In the genomic region with DNA sequence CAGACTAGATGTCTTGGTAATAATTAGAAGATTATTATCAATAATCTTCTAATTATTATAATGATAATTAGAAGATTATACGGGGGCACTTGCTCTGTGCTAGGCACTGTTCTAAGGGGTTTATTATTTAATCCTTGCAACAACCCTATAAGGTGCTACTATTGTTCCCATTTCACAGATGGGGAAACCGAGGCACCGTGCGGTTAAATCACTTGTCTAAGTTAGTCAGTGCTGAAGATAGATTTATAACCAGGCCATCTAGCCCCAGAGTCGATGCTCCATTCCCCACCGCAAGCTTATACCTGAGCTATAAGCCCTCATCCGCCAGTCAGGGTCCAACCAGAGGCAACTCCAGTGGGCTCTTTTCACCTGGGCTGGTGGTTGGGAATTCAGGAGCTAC, we compare ENCODE assay signal across 17 cellular contexts. TPM values are rescaled to one million over a fixed set of nuclear protein-coding genes. Genes with fewer than 3 reads are reported as not detected.
A peak's percentile ranks its signal among the peaks of the same experiment; 100 is the strongest.
DNase-seq lines count a peak whose midpoint lies in the region; ATAC-seq and TF ChIP-seq lines count a peak whose summit lies in the region.
"Had no signal": no experiment of that assay in that cellular context is flagged by ENCODE, and none has a peak within 500 bp of the region (broad histone marks: within the 10 kb centered on the region; RNA-seq: fewer than 3 reads in every experiment).

No MANE protein-coding gene starts in this region.

- intact Hi-C loops in HCT116 (cut with micrococcal nuclease) = no loop called here
- intact Hi-C loops in PC-9 (cut with micrococcal nuclease; ENCODE audit: unreplicated experiment) = no loop called here
- intact Hi-C loops in dorsolateral prefrontal cortex (cut with DNase I) = no loop called here
- intact Hi-C loops in Right ventricle myocardium inferior (cut with DNase I) = no loop called here

- ATAC-seq in HCT116 (no peak), GM18861 (IDR thresholded peaks at IDR 0.05; ENCODE audit: unreplicated experiment) (no peak), Right ventricle myocardium inferior (no peak)
- ATAC-seq: A549; CD8-positive, alpha-beta T cell; GM12878; GM23338 had no signal

- H2AFZ ChIP-seq in HCT116 (ENCODE audit: low read depth, low read length, poor library complexity, severe bottlenecking) = no peak overlapping the region
- peak overlapping the region; percentile 79; the same call in 1 of the 2 replicates for H2AFZ ChIP-seq in PC-9
- H2AFZ ChIP-seq in parathyroid adenoma = no peak overlapping the region
- H2AFZ ChIP-seq: GM23338 had no signal

- BruUV-seq in HCT116 (replicated peaks; lab: Mats Ljungman, UMichigan) = no TSS peak
- no TSS peak for BruUV-seq in PC-9 (replicated peaks; lab: Mats Ljungman, UMichigan)

- H3F3A ChIP-seq in PC-9 (ENCODE audit: insufficient read depth, low read depth) = peaks cover 39% of the 10 kb centered on the region

- no peaks in the 10 kb centered on the region for H3K9me3 ChIP-seq in HCT116 (ENCODE audit: control insufficient read depth in 1 of 2, insufficient read depth in 1 of 2, low read depth in 1 of 2, low read length in 2 of 2)
- no peaks in the 10 kb centered on the region for H3K9me3 ChIP-seq in PC-9 (ENCODE audit: insufficient read depth, low read depth)
- H3K9me3 ChIP-seq in parathyroid adenoma (ENCODE audit: control insufficient read depth, low read length) = no peaks in the 10 kb centered on the region
- H3K9me3 ChIP-seq: A549, BE2C had no signal

- H3K4me1 ChIP-seq in HCT116 (ENCODE audit: control insufficient read depth in 1 of 2, insufficient read depth in 2 of 2, low read length in 2 of 2) (peaks cover 37 to 70% of the 10 kb centered on the region in 2 experiments), PC-9 (replicated peaks; ENCODE audit: insufficient read depth) (peaks cover 45% of the 10 kb centered on the region), parathyroid adenoma (peaks cover 11% of the 10 kb centered on the region)
- H3K4me1 ChIP-seq: BE2C had no signal

- H3K27ac ChIP-seq in HCT116 (ENCODE audit: low read depth, low read length) (peak overlapping the region; percentile 28; the same call in 1 of the 2 replicates), PC-9 (0 out of 2 replicates have a peak overlapping the region, but pooled peaks have one; percentile 26), dorsolateral prefrontal cortex (peak overlapping the region in 51 of 59 donors; percentile 27 to 99 (median 92)), parathyroid adenoma (no peak overlapping the region)

- H4K20me1 ChIP-seq in HCT116 (ENCODE audit: insufficient read depth) = no peaks in the 10 kb centered on the region
- no peaks in the 10 kb centered on the region for H4K20me1 ChIP-seq in PC-9 (ENCODE audit: insufficient read depth)

- no peak for TF ChIP-seq POLR2A in HCT116 (IDR thresholded peaks at IDR 0.05; ENCODE audit: borderline replicate concordance, extremely low read depth, insufficient read depth, insufficient read length)

- H3K9ac ChIP-seq in HCT116 (ENCODE audit: low read length) (peak overlapping the region; percentile 76), parathyroid adenoma (no peak overlapping the region)

- H3K79me2 ChIP-seq in HCT116 (ENCODE audit: insufficient read depth, low read length) (peaks cover 15% of the 10 kb centered on the region; the same call in 1 of the 2 replicates), PC-9 (ENCODE audit: low read depth) (peaks cover 26% of the 10 kb centered on the region), parathyroid adenoma (no peaks in the 10 kb centered on the region)

- H3K27me3 ChIP-seq in HCT116 (ENCODE audit: insufficient read depth, low read length) (no peaks in the 10 kb centered on the region), PC-9 (ENCODE audit: insufficient read depth, low read depth) (no peaks in the 10 kb centered on the region), dorsolateral prefrontal cortex (peaks cover 0 to 58% (median 22%) of the 10 kb centered on the region in 45 donors), parathyroid adenoma (ENCODE audit: control insufficient read depth, insufficient read depth, low read length) (no peaks in the 10 kb centered on the region)

- no peak for TF ChIP-seq CTCF in HCT116 (IDR thresholded peaks at IDR 0.05 in 2 of 3, conservative IDR thresholded peaks at IDR 0.05 in 1 of 3; ENCODE audit: borderline replicate concordance in 1 of 3, insufficient read depth in 1 of 3, low read depth in 2 of 3, low read length in 2 of 3)
- no peak for TF ChIP-seq CTCF in PC-9 (conservative IDR thresholded peaks at IDR 0.05)
- TF ChIP-seq CTCF in dorsolateral prefrontal cortex (IDR thresholded peaks at IDR 0.05 in 54 of 56, conservative IDR thresholded peaks at IDR 0.05 in 2 of 56; ENCODE audit: low read depth in 1 of 56, partially characterized antibody in 56 of 56) = no peak
- no peak for TF ChIP-seq CTCF in parathyroid adenoma (IDR thresholded peaks at IDR 0.05)

- TF ChIP-seq RAD21 in HCT116 (IDR thresholded peaks at IDR 0.05; ENCODE audit: low read depth) = no peak

- no peaks in the 10 kb centered on the region for H3K9me2 ChIP-seq in HCT116 (ENCODE audit: insufficient read depth)
- no peaks in the 10 kb centered on the region for H3K9me2 ChIP-seq in PC-9 (ENCODE audit: insufficient read depth)

- DNase-seq in HCT116 (ENCODE audit: low read depth, low spot score) (no peak), PC-9 (no peak), dorsolateral prefrontal cortex (no peak), hippocampal formation (lab: John Stamatoyannopoulos, UW) (no peak), Right ventricle myocardium inferior (ENCODE audit: missing footprints) (no peak)
- DNase-seq: BE2C; CD8-positive, alpha-beta T cell; COR-L47; KBM-7 had no signal

- H3K4me2 ChIP-seq in HCT116 (ENCODE audit: low read length) (peak overlapping the region; percentile 92), PC-9 (peak overlapping the region; percentile 82), parathyroid adenoma (ENCODE audit: low read length) (peak overlapping the region; percentile 96)

- RAD21 ChIA-PET in HCT116 (lab: Charles Lee; ENCODE audit: low non-redundant PET in 1 of 2, low total read pairs in 2 of 2, uncharacterized antibody in 2 of 2, unreplicated experiment in 2 of 2) = no interaction called here

- H3K4me3 ChIP-seq in HCT116 (replicated peaks in 1 of 2; ENCODE audit: low read depth in 1 of 2, low read length in 2 of 2) = peak overlapping the region; percentile 61 to 85
- H3K4me3 ChIP-seq in PC-9 = peak overlapping the region; percentile 96
- peak overlapping the region in 10 of 59 donors; percentile 62 to 83 (median 68) for H3K4me3 ChIP-seq in dorsolateral prefrontal cortex
- H3K4me3 ChIP-seq in parathyroid adenoma (ENCODE audit: low read depth, low read length) = peak overlapping the region; percentile 77
- H3K4me3 ChIP-seq: A549, GM12878 had no signal

- CTCF ChIA-PET in HCT116 (lab: Charles Lee) = interaction anchor here (0.6 to 1.3 kb wide), 3 partner anchors 30 to 31 kb away, joined by 3 to 5 read pairs (median 5); no protein-coding TSS in a partner anchor
- CTCF ChIA-PET in PC-9 (lab: Charles Lee) = no interaction called here

- POLR2A ChIA-PET in HCT116 (lab: Charles Lee) (interaction anchor here (0.6 kb wide), 1 partner anchor 18 kb away, joined by 8 read pairs; no protein-coding TSS in a partner anchor), PC-9 (lab: Charles Lee; ENCODE audit: unreplicated experiment) (no interaction called here)

- no peaks in the 10 kb centered on the region for H3K36me3 ChIP-seq in HCT116 (ENCODE audit: control insufficient read depth in 1 of 2, insufficient read depth in 2 of 2, low read length in 2 of 2)
- H3K36me3 ChIP-seq in PC-9 (ENCODE audit: low read depth) = no peaks in the 10 kb centered on the region
- H3K36me3 ChIP-seq in parathyroid adenoma (ENCODE audit: control insufficient read depth, insufficient read depth, low read length) = no peaks in the 10 kb centered on the region
- H3K36me3 ChIP-seq: BE2C had no signal

TF ChIP-seq in HCT116, 20 proteins besides CTCF, POLR2A, EP300 and RAD21 (continues in another document):
- TF ChIP-seq TCF7L2 (IDR thresholded peaks at IDR 0.05; ENCODE audit: borderline replicate concordance, extremely low read depth, insufficient read depth, insufficient read length) = no peak
- no peak for TF ChIP-seq ELF1 (IDR thresholded peaks at IDR 0.05; ENCODE audit: borderline replicate concordance, low read depth)
- TF ChIP-seq CEBPB (IDR thresholded peaks at IDR 0.05; ENCODE audit: low read depth) = no peak
- TF ChIP-seq ZFX (IDR thresholded peaks at IDR 0.05) = no peak
- no peak for TF ChIP-seq CBX3 (IDR thresholded peaks at IDR 0.05; ENCODE audit: low read depth)
- TF ChIP-seq, protein P1, sequence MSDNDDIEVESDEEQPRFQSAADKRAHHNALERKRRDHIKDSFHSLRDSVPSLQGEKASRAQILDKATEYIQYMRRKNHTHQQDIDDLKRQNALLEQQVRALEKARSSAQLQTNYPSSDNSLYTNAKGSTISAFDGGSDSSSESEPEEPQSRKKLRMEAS (IDR thresholded peaks at IDR 0.05) = no peak

RNA-seq across cellular contexts. Expression of a gene that starts 2.0 kb away (rescaled TPM):
- 4.7 TPM for total RNA-seq in HCT116 (2021; ENCODE audit: unreplicated experiment)
- 5.5 and 6.0 TPM in 2 replicates for polyA plus RNA-seq in HCT116 (2012)
- total RNA-seq in PC-9 (2021) = 3.8 and 5.4 TPM in 2 replicates
- total RNA-seq in dorsolateral prefrontal cortex = 10 to 100 TPM in 2 of 120 experiments, 1 to 10 TPM in 106, under 1 TPM in 12; 0.15 to 17.0 (median 2.5) TPM
- not detected for total RNA-seq in Right ventricle myocardium inferior
- total RNA-seq: CD8-positive, alpha-beta T cell; G401; GM12878 had no signal
- polyA plus RNA-seq: AG04450, CD14-positive monocyte, GM12878 had no signal

RNA-seq across cellular contexts. Expression of a gene that starts 43.4 kb away (rescaled TPM):
- 90.1 TPM for total RNA-seq in HCT116 (2021; ENCODE audit: unreplicated experiment)
- polyA plus RNA-seq in HCT116 (2012) = 76.7 and 78.4 TPM in 2 replicates
- total RNA-seq in PC-9 (2021) = 77.8 and 90.2 TPM in 2 replicates
- 10 to 100 TPM; 16.4 to 55.2 (median 25.7) TPM for total RNA-seq in dorsolateral prefrontal cortex
- 16.2 TPM for total RNA-seq in Right ventricle myocardium inferior

RNA-seq across cellular contexts. Expression of a gene that starts 49.8 kb away (rescaled TPM):
- total RNA-seq in HCT116 (2021; ENCODE audit: unreplicated experiment) (16.4 TPM), PC-9 (2021) (48.5 and 88.9 TPM in 2 replicates), dorsolateral prefrontal cortex (10 to 100 TPM; 21.0 to 56.7 (median 37.9) TPM), Right ventricle myocardium inferior (15.1 TPM)
- polyA plus RNA-seq in HCT116 (2012) = 17.8 and 22.1 TPM in 2 replicates
- total RNA-seq: CD8-positive, alpha-beta T cell had no signal
- polyA plus RNA-seq: CD14-positive monocyte had no signal
